8 cellular contexts compared by ENCODE assay signal in the genomic region with DNA sequence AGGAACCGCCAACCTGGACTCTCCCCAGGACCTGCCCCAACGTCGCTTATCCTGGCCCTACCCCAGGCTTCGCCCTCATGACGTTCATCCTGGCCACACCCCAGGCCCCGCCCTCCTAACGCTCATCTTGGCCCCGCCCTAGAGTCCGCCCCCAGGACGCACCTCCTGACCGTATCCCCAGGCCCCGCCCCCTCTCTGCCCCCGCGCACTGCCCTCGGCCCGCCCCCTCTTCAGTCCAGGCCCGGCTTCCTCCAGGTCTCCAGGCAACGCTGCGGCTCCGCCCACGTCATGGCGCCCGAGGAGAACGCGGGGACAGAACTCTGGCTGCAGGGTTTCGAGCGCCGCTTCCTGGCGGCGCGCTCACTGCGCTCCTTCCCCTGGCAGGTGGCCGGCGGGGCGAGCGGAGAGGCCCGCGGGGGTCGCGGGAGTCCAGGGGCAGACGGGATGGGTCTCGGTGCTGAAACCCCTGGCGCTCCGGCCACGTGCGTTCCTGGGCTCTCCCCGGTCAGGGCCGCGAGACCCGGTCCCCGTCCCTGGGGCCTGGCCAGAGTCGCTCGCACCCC. TPM values are rescaled to one million over a fixed set of nuclear protein-coding genes. Genes with fewer than 3 reads are reported as not detected.
DNase-seq lines count a peak whose midpoint lies in the region; ATAC-seq and TF ChIP-seq lines count a peak whose summit lies in the region.
"Not testable (repeated sequence)": the region's sequence is repeated elsewhere in the genome, so short reads cannot be mapped to it uniquely, and the experiment has no call there.

No MANE protein-coding gene starts in this region.

- H4K8ac ChIP-seq in mesenchymal stem cell (ENCODE audit: low read length) = not testable (repeated sequence)

- peak; percentile 100 for DNase-seq in AG09319 (ENCODE audit: extremely low read depth, low read depth)
- DNase-seq in GM20000 (ENCODE audit: low spot score) = peak; percentile 70
- peak; percentile 96 for DNase-seq in LoVo (ENCODE audit: low spot score)
- DNase-seq in SIG-M5 (lab: John Stamatoyannopoulos, UW) = peak; percentile 65
- peak; percentile 96 to 98 for DNase-seq in erythroblast (lab: John Stamatoyannopoulos, UW)
- DNase-seq in mesenchymal stem cell = not testable (repeated sequence)
- DNase-seq in stimulated activated CD4-positive, alpha-beta T cell treated with anti-CD3 and anti-CD28 coated beads, Interleukin-4, amount 100 ng/mL, for 1 hour = peak; percentile 96

- H3K27me3 ChIP-seq in mesenchymal stem cell (ENCODE audit: control insufficient read depth in 1 of 2, insufficient read depth in 1 of 2, low read length in 2 of 2) = not testable (repeated sequence)

- H3K4me3 Mint-ChIP-seq in activated T-helper 17 cell treated with anti-CD3 and anti-CD28 coated beads, Interleukin-2, amount 50 U/mL, for 72 hours = peak overlapping the region; percentile 83

- H3K27ac ChIP-seq in mesenchymal stem cell (ENCODE audit: low read length, poor library complexity, severe bottlenecking) = not testable (repeated sequence)

- peak; percentile 99 for ATAC-seq in activated T-helper 17 cell treated with anti-CD3 and anti-CD28 coated beads, Interleukin-2, amount 50 U/mL, for 72 hours (replicated peaks)

- peak overlapping the region; percentile 94 for H3K27ac Mint-ChIP-seq in activated T-helper 17 cell treated with anti-CD3 and anti-CD28 coated beads, Interleukin-2, amount 50 U/mL, for 72 hours

- peak overlapping the region in 1 of 2 experiments; percentile 79 for H3K4me3 ChIP-seq in mesenchymal stem cell (ENCODE audit: insufficient read depth in 1 of 2, low read depth in 1 of 2, low read length in 2 of 2)

- H2BK15ac ChIP-seq in mesenchymal stem cell (ENCODE audit: low read depth, poor library complexity, severe bottlenecking) = not testable (repeated sequence)

- not testable (repeated sequence) for H2BK5ac ChIP-seq in mesenchymal stem cell (ENCODE audit: low read depth, low read length, poor library complexity, severe bottlenecking)

- not testable (repeated sequence) for H2AFZ ChIP-seq in mesenchymal stem cell (ENCODE audit: low read depth, low read length)

- H2AK5ac ChIP-seq in mesenchymal stem cell (ENCODE audit: low read length, severe bottlenecking) = not testable (repeated sequence)

- WGBS in mesenchymal stem cell = 77% methylated on average over 52 of the region's 53 CpGs

- H3K79me1 ChIP-seq in mesenchymal stem cell (replicated peaks; ENCODE audit: low read length, poor library complexity, severe bottlenecking) = not testable (repeated sequence)

- peak; percentile 38 for TF ChIP-seq POLR2A in erythroblast (IDR thresholded peaks at IDR 0.05; ENCODE audit: low read length)

- H3K4me1 Mint-ChIP-seq in activated T-helper 17 cell treated with anti-CD3 and anti-CD28 coated beads, Interleukin-2, amount 50 U/mL, for 72 hours = not testable (repeated sequence)

- TF ChIP-seq CTCF in AG09319 (IDR thresholded peaks at IDR 0.05; ENCODE audit: low read depth, low read length); GM20000 (IDR thresholded peaks at IDR 0.05; ENCODE audit: extremely low read depth, missing control alignments): not testable (repeated sequence)

- H2BK120ac ChIP-seq in mesenchymal stem cell (ENCODE audit: low read depth, low read length) = not testable (repeated sequence)

- H3K27me3 Mint-ChIP-seq in activated T-helper 17 cell treated with anti-CD3 and anti-CD28 coated beads, Interleukin-2, amount 50 U/mL, for 72 hours = not testable (repeated sequence)

- not testable (repeated sequence) for H3K9me3 Mint-ChIP-seq in activated T-helper 17 cell treated with anti-CD3 and anti-CD28 coated beads, Interleukin-2, amount 50 U/mL, for 72 hours

- H2BK12ac ChIP-seq in mesenchymal stem cell (ENCODE audit: low read length in 2 of 2) = not testable (repeated sequence)

- H4K91ac ChIP-seq in mesenchymal stem cell (ENCODE audit: low read length) = not testable (repeated sequence)

- H3K36me3 ChIP-seq in mesenchymal stem cell (ENCODE audit: control insufficient read depth in 1 of 2, insufficient read depth in 2 of 2, low read depth in 1 of 2, low read length in 2 of 2) = not testable (repeated sequence)

- not testable (repeated sequence) for H3K18ac ChIP-seq in mesenchymal stem cell (ENCODE audit: low read depth in 1 of 2, low read length in 2 of 2)

- H3K9me3 ChIP-seq in mesenchymal stem cell (ENCODE audit: control insufficient read depth, low read length) = not testable (repeated sequence)

- H3K36me3 Mint-ChIP-seq in activated T-helper 17 cell treated with anti-CD3 and anti-CD28 coated beads, Interleukin-2, amount 50 U/mL, for 72 hours (ENCODE audit: low read depth) = not testable (repeated sequence)

- H3K4ac ChIP-seq in mesenchymal stem cell (ENCODE audit: low read depth in 1 of 2, low read length in 2 of 2) = not testable (repeated sequence)

- H3K14ac ChIP-seq in mesenchymal stem cell (ENCODE audit: low read length in 2 of 2) = not testable (repeated sequence)

- not testable (repeated sequence) for H3K23ac ChIP-seq in mesenchymal stem cell (ENCODE audit: low read length in 2 of 2)

- H3K4me2 ChIP-seq in mesenchymal stem cell (ENCODE audit: low read length, poor library complexity, severe bottlenecking) = not testable (repeated sequence)

- H3K4me1 ChIP-seq in mesenchymal stem cell (ENCODE audit: control insufficient read depth, insufficient read depth, low read depth, low read length) = not testable (repeated sequence)

- peak overlapping the region; percentile 90 for H3K9ac ChIP-seq in mesenchymal stem cell (ENCODE audit: low read length)

RNA-seq across cellular contexts. Expression of a gene that starts 17.1 kb away (rescaled TPM):
- total RNA-seq in activated T-helper 17 cell treated with anti-CD3 and anti-CD28 coated beads, Interleukin-2, amount 50 U/mL, for 72 hours = not detected
- polyA plus RNA-seq in mesenchymal stem cell (2013, experiment 1 of 2) = not detected
- polyA plus RNA-seq in mesenchymal stem cell (2013, experiment 2 of 2) = not detected

RNA-seq across cellular contexts. Expression of a gene that starts 57.4 kb away (rescaled TPM):
- total RNA-seq in activated T-helper 17 cell treated with anti-CD3 and anti-CD28 coated beads, Interleukin-2, amount 50 U/mL, for 72 hours = not detected
- polyA plus RNA-seq in mesenchymal stem cell (2013, experiment 1 of 2) = not detected
- polyA plus RNA-seq in mesenchymal stem cell (2013, experiment 2 of 2) = not detected
